Comparison of ENCODE assay signal across 11 cellular contexts in genomic region chr16:68286153-68287074, GRCh38. TPM values are rescaled to one million over a fixed set of nuclear protein-coding genes. Genes with fewer than 3 reads are reported as not detected.
DNase-seq lines count a peak whose midpoint lies in the region; ATAC-seq, FAIRE-seq and TF ChIP-seq lines count a peak whose summit lies in the region.
"Had no signal": no experiment of that assay in that cellular context is flagged by ENCODE, and none has a peak within 500 bp of the region (broad histone marks: within the 10 kb centered on the region; RNA-seq: fewer than 3 reads in every experiment).

No MANE protein-coding gene starts in this region.

- H3K79me2 ChIP-seq in K562 (ENCODE audit: control insufficient read depth, insufficient read depth, low read length) = peaks cover 32% of the 10 kb centered on the region

- H3K4me1 Mint-ChIP-seq in progenitor cell of endocrine pancreas (ENCODE audit: low read depth) = peaks cover 2% of the 10 kb centered on the region

- no peak overlapping the region for H3K4me3 ChIP-seq in K562
- H3K4me3 ChIP-seq: left lung had no signal

- H3K27ac Mint-ChIP-seq in progenitor cell of endocrine pancreas = peak overlapping the region; percentile 40
- H3K27ac Mint-ChIP-seq: WTC11 had no signal

- H2AFZ ChIP-seq in K562 (ENCODE audit: low read depth, low read length) = no peak overlapping the region

- no peaks in the 10 kb centered on the region for H3K27me3 ChIP-seq in K562 (ENCODE audit: control insufficient read depth in 2 of 2, insufficient read depth in 2 of 2, low read length in 2 of 2)
- H3K27me3 ChIP-seq: left lung had no signal

- in situ Hi-C loops in GM13977 (cut with MboI; ENCODE audit: low pct_unique_long_range_greater_than_20kb, low sequenced_read_pairs, unreplicated experiment) = no loop called here
- in situ Hi-C loops in K562 (cut with MboI) = no loop called here

- H3K9me1 ChIP-seq in K562 (ENCODE audit: control insufficient read depth, insufficient read depth, low read length) = no peaks in the 10 kb centered on the region

- H3K9me3 ChIP-seq in K562 (replicated peaks; ENCODE audit: control insufficient read depth, insufficient read depth, low read depth, low read length) = no peaks in the 10 kb centered on the region
- H3K9me3 ChIP-seq: left lung had no signal

- TF ChIP-seq POLR2A in K562 (conservative IDR thresholded peaks at IDR 0.05) = no peak

- peaks cover 80% of the 10 kb centered on the region for H3K36me3 ChIP-seq in K562 (ENCODE audit: control insufficient read depth, insufficient read depth, low read length)

- ATAC-seq in K562 (no peak), GM18502 (IDR thresholded peaks at IDR 0.05; ENCODE audit: poor library complexity, unreplicated experiment) (no peak)
- ATAC-seq: WTC11 had no signal

- H3K4me2 ChIP-seq in K562 (ENCODE audit: insufficient read depth, low read length) = no peak overlapping the region

- peak; percentile 23 for DNase-seq in GM13977 (ENCODE audit: low spot score)
- DNase-seq in MV-4-11 (lab: John Stamatoyannopoulos, UW) = peak; percentile 80
- no peak for DNase-seq in K562 (ENCODE audit: extremely low read depth in 1 of 4, low spot score in 3 of 4)
- DNase-seq in progenitor cell of endocrine pancreas (ENCODE audit: low spot score, unreplicated experiment) = no peak
- no peak for DNase-seq in NCI-H82 treated with DMSO at 0.1 percent for 48 hours (lab: John Stamatoyannopoulos, UW; ENCODE audit: unreplicated experiment)
- no peak for DNase-seq in COLO829 (ENCODE audit: low spot score)
- DNase-seq in NCI-H1417 treated with DMSO at 0.1 percent for 48 hours (lab: John Stamatoyannopoulos, UW) = no peak
- DNase-seq: left lung, NCI-H2081 had no signal

- H3K27me3 Mint-ChIP-seq in progenitor cell of endocrine pancreas = no peaks in the 10 kb centered on the region

- CTCF ChIA-PET in K562 (lab: Yijun Ruan, JAX; ENCODE audit: low intra/inter-chr PET ratio) = no interaction called here

- no peak overlapping the region for H3K4me3 Mint-ChIP-seq in progenitor cell of endocrine pancreas (ENCODE audit: low read depth)
- H3K4me3 Mint-ChIP-seq: WTC11 had no signal

- no TSS peak for BruUV-seq in K562 (replicated peaks; lab: Mats Ljungman, UMichigan)

- 85% methylated on average over 11 of the region's 12 CpGs for WGBS in K562 (ENCODE audit: insufficient coverage, low coverage, missing lambda C conversion rate)

- POLR2A ChIA-PET in K562 (lab: Yijun Ruan, JAX) = interaction anchor here (1.1 to 1.4 kb wide), 3 partner anchors 13 to 17 kb away, joined by 3 to 6 read pairs (median 3); no protein-coding TSS in a partner anchor

- TF ChIP-seq RAD21 in K562 (CRISPR knock-in tag; conservative IDR thresholded peaks at IDR 0.05 in 1 of 2, IDR thresholded peaks at IDR 0.05 in 1 of 2) = no peak

- H3K36me3 Mint-ChIP-seq in progenitor cell of endocrine pancreas (ENCODE audit: insufficient read depth) = peaks cover 2% of the 10 kb centered on the region

- intact Hi-C loops in K562 (cut with micrococcal nuclease) = no loop called here

- no peak overlapping the region for H3K9ac ChIP-seq in K562 (ENCODE audit: insufficient read depth in 1 of 2, low read depth in 2 of 2, low read length in 2 of 2)

- TF ChIP-seq CTCF in GM13977 (IDR thresholded peaks at IDR 0.05; ENCODE audit: extremely low read depth, insufficient read depth, missing control alignments) (no peak), K562 (IDR thresholded peaks at IDR 0.05 in 2 of 3, conservative IDR thresholded peaks at IDR 0.05 in 1 of 3; ENCODE audit: insufficient read depth in 2 of 3, low read depth in 1 of 3, low read length in 3 of 3) (no peak), progenitor cell of endocrine pancreas (IDR thresholded peaks at IDR 0.05; ENCODE audit: unreplicated experiment) (no peak)

- peaks cover 14 to 37% of the 10 kb centered on the region in 2 experiments for H3K4me1 ChIP-seq in K562 (replicated peaks in 1 of 2; ENCODE audit: control insufficient read depth in 2 of 2, insufficient read depth in 2 of 2, low read length in 2 of 2)

- no peaks in the 10 kb centered on the region for H3K9me3 Mint-ChIP-seq in progenitor cell of endocrine pancreas (ENCODE audit: low read depth)
- H3K9me3 Mint-ChIP-seq: WTC11 had no signal

- no peak overlapping the region for H3K27ac ChIP-seq in K562 (ENCODE audit: extremely low read depth, low read depth, low read length)

- H4K20me1 ChIP-seq in K562 (replicated peaks; ENCODE audit: control insufficient read depth, insufficient read depth, low read length) = peaks cover 7% of the 10 kb centered on the region; the same call in 1 of the 2 replicates

- TF ChIP-seq EP300 in K562 (IDR thresholded peaks at IDR 0.05; ENCODE audit: low read length) = no peak

- no peak for FAIRE-seq in K562 (lab: Jason Lieb, UNC)

RNA-seq across cellular contexts. Expression of gene SLC7A6, which starts 22.1 kb away (rescaled TPM):
- total RNA-seq in K562 (2011; cell fraction: chromatin; rRNA removed; ENCODE audit: low replicate concordance) = 281 and 367 TPM in 2 replicates
- total RNA-seq in K562 (2011; cell fraction: nucleolus; rRNA removed) = 181 and 198 TPM in 2 replicates
- total RNA-seq in K562 (2011; cell fraction: nucleoplasm; rRNA removed) = 210 and 290 TPM in 2 replicates
- total RNA-seq in K562 (2014; rRNA removed) (18.8 and 26.2 TPM in 2 replicates), K562 (2014; rRNA removed; fragmentation: Illumina TruSeq; extraction: Trizol) (29.8 and 33.6 TPM in 2 replicates), K562 (2015; rRNA removed; fragmentation: Illumina TruSeq; extraction: Trizol) (27.7 and 28.7 TPM in 2 replicates), K562 (2021) (58.0 and 59.8 TPM in 2 replicates), progenitor cell of endocrine pancreas (11.3 and 11.6 TPM in 2 replicates)
- polyA plus RNA-seq in K562 (2011; rRNA removed) (55.7 and 60.1 TPM in 2 replicates), K562 (2014; fragmentation: Illumina TruSeq; extraction: Trizol) (51.9 and 53.3 TPM in 2 replicates), K562 (2014; fragmentation: Nextera tagmentation; extraction: Ambion mirVana) (10 to 100 TPM; 12.6 to 12.8 TPM), K562 (2014; rRNA removed) (38.6 and 44.6 TPM in 2 replicates)
- 63.4 and 107 TPM in 2 replicates for polyA plus RNA-seq in K562 (2011; cell fraction: cytosol; rRNA removed)
- polyA plus RNA-seq in K562 (2011; cell fraction: nucleus; rRNA removed) = 196 and 243 TPM in 2 replicates
- 24.5 and 25.3 TPM in 2 replicates for polyA plus RNA-seq in K562 (2012)
- polyA minus RNA-seq in K562 (2011; rRNA and poly(A)+ RNA removed) = 73.8 and 89.0 TPM in 2 replicates
- polyA minus RNA-seq in K562 (2011; cell fraction: cytosol; rRNA and poly(A)+ RNA removed) = 29.8 and 51.2 TPM in 2 replicates
- 43.2 and 62.4 TPM in 2 replicates for polyA minus RNA-seq in K562 (2011; cell fraction: nucleus; rRNA and poly(A)+ RNA removed)

RNA-seq across cellular contexts. Expression of gene SLC7A6OS, which starts 24.3 kb away (rescaled TPM):
- 26.2 and 38.5 TPM in 2 replicates for total RNA-seq in K562 (2011; cell fraction: chromatin; rRNA removed; ENCODE audit: low replicate concordance)
- 20.0 and 22.3 TPM in 2 replicates for total RNA-seq in K562 (2011; cell fraction: nucleolus; rRNA removed)
- 30.6 and 38.6 TPM in 2 replicates for total RNA-seq in K562 (2011; cell fraction: nucleoplasm; rRNA removed)
- 16.5 and 18.7 TPM in 2 replicates for total RNA-seq in K562 (2014; rRNA removed)
- total RNA-seq in K562 (2014; rRNA removed; fragmentation: Illumina TruSeq; extraction: Trizol) = 17.6 and 17.8 TPM in 2 replicates
- 21.1 and 23.6 TPM in 2 replicates for total RNA-seq in K562 (2015; rRNA removed; fragmentation: Illumina TruSeq; extraction: Trizol)
- total RNA-seq in K562 (2021) = 22.1 and 24.3 TPM in 2 replicates
- 14.0 and 17.2 TPM in 2 replicates for polyA plus RNA-seq in K562 (2011; rRNA removed)
- polyA plus RNA-seq in K562 (2011; cell fraction: cytosol; rRNA removed) = 7.5 and 8.8 TPM in 2 replicates
- 27.5 and 29.9 TPM in 2 replicates for polyA plus RNA-seq in K562 (2011; cell fraction: nucleus; rRNA removed)
- 11.1 and 12.5 TPM in 2 replicates for polyA plus RNA-seq in K562 (2012)
- polyA plus RNA-seq in K562 (2014; fragmentation: Illumina TruSeq; extraction: Trizol) = 16.6 and 18.7 TPM in 2 replicates
- 1 to 10 TPM; 2.7 to 4.5 TPM for polyA plus RNA-seq in K562 (2014; fragmentation: Nextera tagmentation; extraction: Ambion mirVana)
- 15.5 and 25.3 TPM in 2 replicates for polyA plus RNA-seq in K562 (2014; rRNA removed)
- polyA minus RNA-seq in K562 (2011; rRNA and poly(A)+ RNA removed) = 16.2 and 16.7 TPM in 2 replicates
- polyA minus RNA-seq in K562 (2011; cell fraction: cytosol; rRNA and poly(A)+ RNA removed) = 4.7 and 6.0 TPM in 2 replicates
- 12.8 and 18.1 TPM in 2 replicates for polyA minus RNA-seq in K562 (2011; cell fraction: nucleus; rRNA and poly(A)+ RNA removed)
- total RNA-seq in progenitor cell of endocrine pancreas = 23.9 and 25.9 TPM in 2 replicates

RNA-seq across cellular contexts. Expression of gene PRMT7, which starts 24.4 kb away (rescaled TPM):
- 222 and 419 TPM in 2 replicates for total RNA-seq in K562 (2011; cell fraction: chromatin; rRNA removed; ENCODE audit: low replicate concordance)
- total RNA-seq in K562 (2011; cell fraction: nucleolus; rRNA removed) = 230 and 239 TPM in 2 replicates
- total RNA-seq in K562 (2011; cell fraction: nucleoplasm; rRNA removed) = 180 and 199 TPM in 2 replicates
- total RNA-seq in K562 (2014; rRNA removed) (78.3 and 90.2 TPM in 2 replicates), K562 (2014; rRNA removed; fragmentation: Illumina TruSeq; extraction: Trizol) (48.0 and 56.7 TPM in 2 replicates), K562 (2015; rRNA removed; fragmentation: Illumina TruSeq; extraction: Trizol) (69.7 and 73.1 TPM in 2 replicates), K562 (2021) (78.6 and 79.4 TPM in 2 replicates), progenitor cell of endocrine pancreas (60.0 and 70.5 TPM in 2 replicates)
- polyA plus RNA-seq in K562 (2011; rRNA removed) (69.9 and 74.1 TPM in 2 replicates), K562 (2014; fragmentation: Illumina TruSeq; extraction: Trizol) (66.6 and 85.9 TPM in 2 replicates), K562 (2014; fragmentation: Nextera tagmentation; extraction: Ambion mirVana) (10 to 100 TPM in 1 of 2 experiments, 1 to 10 TPM in 1; 6.4 to 12.6 TPM), K562 (2014; rRNA removed) (83.7 and 88.8 TPM in 2 replicates)
- 63.9 and 89.3 TPM in 2 replicates for polyA plus RNA-seq in K562 (2011; cell fraction: cytosol; rRNA removed)
- polyA plus RNA-seq in K562 (2011; cell fraction: nucleus; rRNA removed) = 335 and 470 TPM in 2 replicates
- polyA plus RNA-seq in K562 (2012) = 59.7 and 71.7 TPM in 2 replicates
- 70.0 and 109 TPM in 2 replicates for polyA minus RNA-seq in K562 (2011; rRNA and poly(A)+ RNA removed)
- polyA minus RNA-seq in K562 (2011; cell fraction: cytosol; rRNA and poly(A)+ RNA removed) = 49.6 and 60.8 TPM in 2 replicates
- 92.9 and 103 TPM in 2 replicates for polyA minus RNA-seq in K562 (2011; cell fraction: nucleus; rRNA and poly(A)+ RNA removed)

RNA-seq across cellular contexts. Expression of gene PLA2G15, which starts 41.2 kb away (rescaled TPM):
- total RNA-seq in K562 (2011; cell fraction: chromatin; rRNA removed; ENCODE audit: low replicate concordance) = 19.2 and 54.6 TPM in 2 replicates
- 35.1 and 45.2 TPM in 2 replicates for total RNA-seq in K562 (2011; cell fraction: nucleolus; rRNA removed)
- total RNA-seq in K562 (2011; cell fraction: nucleoplasm; rRNA removed) = 25.2 and 30.1 TPM in 2 replicates
- total RNA-seq in K562 (2014; rRNA removed) = 7.5 and 8.9 TPM in 2 replicates
- 3.1 and 4.6 TPM in 2 replicates for total RNA-seq in K562 (2014; rRNA removed; fragmentation: Illumina TruSeq; extraction: Trizol)
- total RNA-seq in K562 (2015; rRNA removed; fragmentation: Illumina TruSeq; extraction: Trizol) = 4.8 and 5.0 TPM in 2 replicates
- total RNA-seq in K562 (2021) = 8.6 and 9.1 TPM in 2 replicates
- 7.6 and 11.8 TPM in 2 replicates for polyA plus RNA-seq in K562 (2011; rRNA removed)
- 8.9 and 16.0 TPM in 2 replicates for polyA plus RNA-seq in K562 (2011; cell fraction: cytosol; rRNA removed)
- 11.9 and 20.4 TPM in 2 replicates for polyA plus RNA-seq in K562 (2011; cell fraction: nucleus; rRNA removed)
- polyA plus RNA-seq in K562 (2012) = 7.1 and 14.4 TPM in 2 replicates
- 4.0 and 5.9 TPM in 2 replicates for polyA plus RNA-seq in K562 (2014; fragmentation: Illumina TruSeq; extraction: Trizol)
- 1 to 10 TPM in 1 of 2 experiments, under 1 TPM in 1; 0.42 to 1.1 TPM for polyA plus RNA-seq in K562 (2014; fragmentation: Nextera tagmentation; extraction: Ambion mirVana)
- polyA plus RNA-seq in K562 (2014; rRNA removed) = 6.1 and 6.6 TPM in 2 replicates
- polyA minus RNA-seq in K562 (2011; rRNA and poly(A)+ RNA removed) = 7.5 and 7.6 TPM in 2 replicates
- 7.8 and 9.6 TPM in 2 replicates for polyA minus RNA-seq in K562 (2011; cell fraction: cytosol; rRNA and poly(A)+ RNA removed)
- polyA minus RNA-seq in K562 (2011; cell fraction: nucleus; rRNA and poly(A)+ RNA removed) = 6.3 and 6.7 TPM in 2 replicates
- 18.8 and 20.9 TPM in 2 replicates for total RNA-seq in progenitor cell of endocrine pancreas

RNA-seq across cellular contexts. Expression of gene ESRP2, which starts 50.5 kb away (rescaled TPM):
- total RNA-seq in K562 (2011; cell fraction: chromatin; rRNA removed; ENCODE audit: low replicate concordance) = 0.39 TPM in 1 of 2 replicates, not detected in the other
- total RNA-seq in K562 (2011; cell fraction: nucleolus; rRNA removed) = not detected in 2 replicates
- total RNA-seq in K562 (2011; cell fraction: nucleoplasm; rRNA removed) = not detected in 2 replicates
- total RNA-seq in K562 (2014; rRNA removed) (0.05 TPM in 1 of 2 replicates, not detected in the other), K562 (2014; rRNA removed; fragmentation: Illumina TruSeq; extraction: Trizol) (not detected in 2 replicates), K562 (2015; rRNA removed; fragmentation: Illumina TruSeq; extraction: Trizol) (not detected in 2 replicates), K562 (2021) (0.07 and 0.36 TPM in 2 replicates), progenitor cell of endocrine pancreas (82.3 and 88.6 TPM in 2 replicates)
- polyA plus RNA-seq in K562 (2011; rRNA removed) (0.09 TPM in 1 of 2 replicates, not detected in the other), K562 (2014; fragmentation: Illumina TruSeq; extraction: Trizol) (not detected in 2 replicates), K562 (2014; fragmentation: Nextera tagmentation; extraction: Ambion mirVana) (under 1 TPM in 1 of 2 experiments, not detected in 1; 0.15 TPM), K562 (2014; rRNA removed) (not detected in 2 replicates)
- polyA plus RNA-seq in K562 (2011; cell fraction: cytosol; rRNA removed) = not detected in 2 replicates
- polyA plus RNA-seq in K562 (2011; cell fraction: nucleus; rRNA removed) = 0.07 TPM in 1 of 2 replicates, not detected in the other
- 0.17 and 0.39 TPM in 2 replicates for polyA plus RNA-seq in K562 (2012)
- not detected in 2 replicates for polyA minus RNA-seq in K562 (2011; rRNA and poly(A)+ RNA removed)
- 1.3 TPM in 1 of 2 replicates, not detected in the other for polyA minus RNA-seq in K562 (2011; cell fraction: cytosol; rRNA and poly(A)+ RNA removed)
- 0.27 TPM in 1 of 2 replicates, not detected in the other for polyA minus RNA-seq in K562 (2011; cell fraction: nucleus; rRNA and poly(A)+ RNA removed)

Comparison
In these comparisons a context has a peak if more than half of its experiments do, and no peak if none do; other contexts are left out.
1. DNase-seq: peak in GM13977 (single experiment) and MV-4-11 (single experiment); none in K562 (0 of 4), progenitor cell of endocrine pancreas (single experiment), NCI-H82 treated with DMSO at 0.1 percent for 48 hours (single experiment), COLO829 (single experiment) and NCI-H1417 treated with DMSO at 0.1 percent for 48 hours (single experiment).